In the genomic region with DNA sequence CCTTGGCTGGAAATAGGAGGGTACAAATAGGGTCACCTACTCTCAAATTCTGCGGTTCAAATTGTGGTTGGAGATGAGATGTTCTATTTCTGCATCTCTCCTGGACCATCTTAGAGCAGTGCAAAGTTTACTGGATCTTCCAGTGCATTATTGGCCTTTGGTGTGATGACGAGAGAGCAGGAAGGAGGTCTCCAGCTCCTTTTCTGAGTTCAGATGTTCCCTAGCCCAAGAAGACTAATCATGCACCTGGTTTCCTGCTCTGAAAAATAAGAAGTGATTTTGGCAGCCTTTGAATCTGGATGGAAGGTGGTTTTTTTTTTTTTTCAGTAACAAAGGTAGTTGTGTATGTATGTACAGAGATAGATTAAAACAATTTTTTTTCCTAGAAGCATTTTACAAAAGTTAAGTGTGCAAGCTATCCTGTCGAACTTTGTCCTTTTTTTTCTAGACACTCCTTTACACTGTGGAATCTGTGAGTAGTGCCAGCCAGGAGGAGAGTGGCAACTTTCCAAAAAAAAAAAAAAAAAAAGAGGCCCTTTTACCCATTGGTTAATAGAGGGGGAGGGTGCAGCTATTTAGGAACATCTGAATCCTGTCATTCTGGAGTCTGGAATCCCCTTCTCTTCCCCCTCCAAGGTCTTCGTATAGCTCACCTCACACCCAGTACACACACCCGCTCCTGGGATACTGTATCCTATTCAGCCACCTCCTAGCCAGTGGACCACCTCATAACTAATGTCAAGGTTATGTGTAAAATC, we compare ENCODE assay signal across 20 cellular contexts. TPM values are rescaled to one million over a fixed set of nuclear protein-coding genes. Genes with fewer than 3 reads are reported as not detected.
DNase-seq lines count a peak whose midpoint lies in the region; ATAC-seq, FAIRE-seq and TF ChIP-seq lines count a peak whose summit lies in the region.
"Had no signal": no experiment of that assay in that cellular context is flagged by ENCODE, and none has a peak within 500 bp of the region (broad histone marks: within the 10 kb centered on the region; RNA-seq: fewer than 3 reads in every experiment).

No MANE protein-coding gene starts in this region.

- peak overlapping the region; percentile 48 to 82 for H3K27ac ChIP-seq in liver (ENCODE audit: low read depth in 1 of 2, low read length in 2 of 2)
- H3K27ac ChIP-seq in HepG2 (ENCODE audit: extremely low read length, insufficient read depth, low read length), result no peak overlapping the region
- H3K27ac ChIP-seq in gastroesophageal sphincter, result peak overlapping the region in 1 of 4 donors; percentile 17
- H3K27ac ChIP-seq in lung (ENCODE audit: low read depth in 1 of 2, low read length in 1 of 2), result peak overlapping the region in 1 of 2 donors; percentile 67
- H3K27ac ChIP-seq: C4-2B, neural progenitor cell, vagina, VCaP had no signal

- TF ChIP-seq POLR2A in HepG2 (IDR thresholded peaks at IDR 0.05; ENCODE audit: insufficient read depth in 1 of 2, low read depth in 2 of 2, low read length in 2 of 2), result no peak
- no peak for TF ChIP-seq POLR2A in gastroesophageal sphincter (IDR thresholded peaks at IDR 0.05)

- no peak overlapping the region for H2AFZ ChIP-seq in HepG2 (ENCODE audit: low read length)
- H2AFZ ChIP-seq: neural progenitor cell had no signal

- no peak overlapping the region for H3K4me2 ChIP-seq in HepG2 (ENCODE audit: low read depth, low read length)
- H3K4me2 ChIP-seq: neural progenitor cell had no signal

- no peak for TF ChIP-seq EP300 in HepG2 (IDR thresholded peaks at IDR 0.05; ENCODE audit: low read depth in 2 of 2, low read length in 2 of 2)
- no peak for TF ChIP-seq EP300 in HepG2 (CRISPR knock-in tag; IDR thresholded peaks at IDR 0.05; ENCODE audit: borderline replicate concordance)
- no peak for TF ChIP-seq EP300 in gastroesophageal sphincter (IDR thresholded peaks at IDR 0.05)

- no peaks in the 10 kb centered on the region for H3K79me2 ChIP-seq in HepG2 (ENCODE audit: insufficient read depth, low read length)

- FAIRE-seq in HepG2 (lab: Jason Lieb, UNC), result no peak
- FAIRE-seq: endothelial cell of umbilical vein had no signal

- H3K9ac ChIP-seq in liver (ENCODE audit: low read depth in 1 of 2, low read length in 2 of 2) (peak overlapping the region; percentile 16 to 33), HepG2 (ENCODE audit: insufficient read depth, low read depth, low read length) (no peak overlapping the region)
- H3K9ac ChIP-seq: neural progenitor cell had no signal

- BruUV-seq in HepG2 (replicated peaks; lab: Mats Ljungman, UMichigan), result no TSS peak

- no peak for DNase-seq in HepG2 (ENCODE audit: low spot score)
- no peak for DNase-seq in lung (ENCODE audit: low spot score)
- no peak for DNase-seq in kidney glomerular epithelial cell (lab: John Stamatoyannopoulos, UW)
- no peak for DNase-seq in ureter (ENCODE audit: low spot score)
- DNase-seq in midbrain (lab: John Stamatoyannopoulos, UW), result no peak
- no peak for DNase-seq in activated effector memory CD4-positive, alpha-beta T cell treated with anti-CD3 and anti-CD28 coated beads, Interleukin-2, amount 50 U/mL, for 16 hours
- DNase-seq: activated CD4-positive, alpha-beta T cell treated with anti-CD3 and anti-CD28 coated beads, Interleukin-2, amount 10 ng/mL, durations not matched to agents 24 days and 14 days; anterior cingulate cortex; NCI-H1048; NCI-H1930; NCI-H2227 treated with DMSO at 0.1 percent for 48 hours; NCI-H748 treated with DMSO at 0.1 percent for 48 hours had no signal

- WGBS in liver, result 42% methylated on average over 5 of the region's 5 CpGs
- WGBS in HepG2 (ENCODE audit: low lambda C conversion rate), result 44% methylated on average over 5 of the region's 5 CpGs
- 62 to 76% methylated on average over 3 to 5 of the region's 5 CpGs for WGBS in gastroesophageal sphincter (ENCODE audit: low coverage in 1 of 2), 2 donors
- 61 to 80% methylated on average over 5 of the region's 5 CpGs for WGBS in lung, 2 donors

- H3K4me3 ChIP-seq in liver (ENCODE audit: low read depth in 1 of 3, low read length in 3 of 3) (peak overlapping the region in 1 of 3 donors; percentile 38), HepG2 (replicated peaks in 1 of 3; ENCODE audit: insufficient read depth in 1 of 3, low read depth in 2 of 3, low read length in 3 of 3) (no peak overlapping the region), gastroesophageal sphincter (no peak overlapping the region), lung (no peak overlapping the region)
- H3K4me3 ChIP-seq: HAP-1, neural progenitor cell, vagina had no signal

- no peaks in the 10 kb centered on the region for H4K20me1 ChIP-seq in HepG2 (ENCODE audit: insufficient read depth, low read length)

- in situ Hi-C loops in HepG2 (cut with HindIII; ENCODE audit: extremely low pct_ligation_motif_present, low pct_unique_long_range_greater_than_20kb), result no loop called here

- H3K27me3 ChIP-seq in liver (ENCODE audit: control insufficient read depth in 4 of 4, insufficient read depth in 4 of 4, low read length in 3 of 4) (no peaks in the 10 kb centered on the region), HepG2 (ENCODE audit: control insufficient read depth in 1 of 2, insufficient read depth in 2 of 2, low read length in 2 of 2) (no peaks in the 10 kb centered on the region; a peak in 1 of 5 replicates), gastroesophageal sphincter (no peaks in the 10 kb centered on the region), lung (ENCODE audit: control insufficient read depth, insufficient read depth) (no peaks in the 10 kb centered on the region)
- H3K27me3 ChIP-seq: neural progenitor cell, vagina had no signal

- H3K9me3 ChIP-seq in liver (ENCODE audit: control insufficient read depth in 4 of 4, low read length in 3 of 4), result no peaks in the 10 kb centered on the region
- H3K9me3 ChIP-seq in HepG2 (ENCODE audit: low read length), result no peaks in the 10 kb centered on the region
- no peaks in the 10 kb centered on the region for H3K9me3 ChIP-seq in gastroesophageal sphincter
- H3K9me3 ChIP-seq in lung (ENCODE audit: control insufficient read depth in 2 of 2, insufficient read depth in 1 of 2, low read length in 1 of 2), result no peaks in the 10 kb centered on the region
- H3K9me3 ChIP-seq: HAP-1, vagina had no signal

- peaks cover 0 to 2% (median 0%) of the 10 kb centered on the region in 4 donors for H3K36me3 ChIP-seq in liver (ENCODE audit: control insufficient read depth in 4 of 4, insufficient read depth in 3 of 4, low read depth in 1 of 4, low read length in 3 of 4)
- H3K36me3 ChIP-seq in HepG2 (replicated peaks in 1 of 2; ENCODE audit: control insufficient read depth in 1 of 2, insufficient read depth in 2 of 2, low read length in 2 of 2), result no peaks in the 10 kb centered on the region
- no peaks in the 10 kb centered on the region for H3K36me3 ChIP-seq in gastroesophageal sphincter
- peaks cover 0 to 5% of the 10 kb centered on the region in 2 donors for H3K36me3 ChIP-seq in lung (ENCODE audit: control insufficient read depth in 2 of 2, insufficient read depth in 2 of 2, low read length in 2 of 2)
- H3K36me3 ChIP-seq: HAP-1, neural progenitor cell, vagina had no signal

- ATAC-seq in HepG2 (no peak), gastroesophageal sphincter (peak; percentile 63), lung (ENCODE audit: insufficient read depth, low FRiP score) (peak; percentile 41)

- TF ChIP-seq RAD21 in liver (IDR thresholded peaks at IDR 0.05) (peak in 1 of 2 donors; percentile 41), HepG2 (CRISPR knock-in tag; IDR thresholded peaks at IDR 0.05) (no peak)

- H3K4me1 ChIP-seq in liver (ENCODE audit: control insufficient read depth in 4 of 4, insufficient read depth in 4 of 4, low read length in 3 of 4), result peaks cover 8 to 31% (median 25%) of the 10 kb centered on the region in 4 donors
- no peaks in the 10 kb centered on the region for H3K4me1 ChIP-seq in HepG2 (ENCODE audit: insufficient read depth, low read length)
- H3K4me1 ChIP-seq in gastroesophageal sphincter, result peaks cover 0 to 14% (median 0%) of the 10 kb centered on the region in 3 donors
- H3K4me1 ChIP-seq in lung (ENCODE audit: control insufficient read depth in 2 of 2, insufficient read depth in 2 of 2, low read length in 2 of 2), result peaks cover 3 to 8% of the 10 kb centered on the region in 2 donors
- H3K4me1 ChIP-seq: HAP-1, neural progenitor cell, vagina had no signal

- CTCF ChIA-PET in HepG2 (lab: Yijun Ruan, JAX; ENCODE audit: low intra/inter-chr PET ratio, low total read pairs), result no interaction called here

- no peak for TF ChIP-seq CTCF in liver (IDR thresholded peaks at IDR 0.05; ENCODE audit: low read depth, low read length, missing input control)
- TF ChIP-seq CTCF in HepG2 (CRISPR knock-in tag; IDR thresholded peaks at IDR 0.05), result no peak
- TF ChIP-seq CTCF in gastroesophageal sphincter (IDR thresholded peaks at IDR 0.05), result no peak
- no peak for TF ChIP-seq CTCF in lung (IDR thresholded peaks at IDR 0.05; ENCODE audit: control extremely low read depth, extremely low read depth)

- intact Hi-C loops in HepG2 (cut with micrococcal nuclease; ENCODE audit: unreplicated experiment), result no loop called here

- POLR2A ChIA-PET in HepG2 (lab: Yijun Ruan, JAX), result no interaction called here

RNA-seq across cellular contexts. Expression of a gene that starts 26.3 kb away (rescaled TPM):
- total RNA-seq in liver (10 to 100 TPM; 24.3 to 86.5 TPM), HepG2 (2016; rRNA removed; fragmentation: Illumina TruSeq; extraction: Trizol) (0.11 and 0.17 TPM in 2 replicates), gastroesophageal sphincter (10 to 100 TPM in 3 of 4 donors, 1 to 10 TPM in 1; 4.4 to 20.1 (median 14.1) TPM), lung (100 to 1,000 TPM; 100 to 107 TPM), ureter (11.7 TPM)
- polyA plus RNA-seq in liver (10 to 100 TPM; 55.6 to 63.0 TPM), HepG2 (2011; rRNA removed) (0.12 and 0.21 TPM in 2 replicates), lung (10 to 100 TPM; 29.0 to 62.1 TPM)
- not detected in 2 replicates for total RNA-seq in HepG2 (2016; cell fraction: cytosol; rRNA removed; fragmentation: Illumina TruSeq; extraction: Trizol; ENCODE audit: low read depth)
- 0.13 and 0.58 TPM in 2 replicates for total RNA-seq in HepG2 (2016; cell fraction: insoluble cytoplasmic fraction; rRNA removed; fragmentation: Illumina TruSeq; extraction: Trizol)
- 0.09 and 0.17 TPM in 2 replicates for total RNA-seq in HepG2 (2016; cell fraction: membrane; rRNA removed; fragmentation: Illumina TruSeq; extraction: Trizol)
- 0.09 TPM in 2 replicates for total RNA-seq in HepG2 (2016; cell fraction: nucleus; rRNA removed; fragmentation: Illumina TruSeq; extraction: Trizol)
- polyA plus RNA-seq in HepG2 (2011; cell fraction: cytosol; rRNA removed), result 0.11 and 0.22 TPM in 2 replicates
- polyA plus RNA-seq in HepG2 (2011; cell fraction: nucleus; rRNA removed), result 0.11 and 0.14 TPM in 2 replicates
- polyA plus RNA-seq in HepG2 (2012), result 0.17 and 0.24 TPM in 2 replicates
- 0.09 and 0.28 TPM in 2 replicates for polyA plus RNA-seq in HepG2 (2016; cell fraction: cytosol; fragmentation: Illumina TruSeq; extraction: Trizol; ENCODE audit: low read depth)
- polyA plus RNA-seq in HepG2 (2016; cell fraction: insoluble cytoplasmic fraction; fragmentation: Illumina TruSeq; extraction: Trizol; ENCODE audit: low read depth), result 0.20 and 0.27 TPM in 2 replicates
- 0.09 and 0.24 TPM in 2 replicates for polyA plus RNA-seq in HepG2 (2016; cell fraction: membrane; fragmentation: Illumina TruSeq; extraction: Trizol; ENCODE audit: low read depth)
- polyA plus RNA-seq in HepG2 (2016; cell fraction: nucleus; fragmentation: Illumina TruSeq; extraction: Trizol; ENCODE audit: insufficient read depth, low read depth), result 0.19 and 0.27 TPM in 2 replicates
- polyA minus RNA-seq in HepG2 (2011; rRNA and poly(A)+ RNA removed; ENCODE audit: low replicate concordance), result 6.3 TPM in 1 of 2 replicates, not detected in the other
- polyA minus RNA-seq in HepG2 (2011; cell fraction: cytosol; rRNA and poly(A)+ RNA removed), result 0.10 and 2.5 TPM in 2 replicates
- 0.13 and 0.25 TPM in 2 replicates for polyA minus RNA-seq in HepG2 (2011; cell fraction: nucleus; rRNA and poly(A)+ RNA removed)
- total RNA-seq: activated CD4-positive, alpha-beta T cell treated with anti-CD3 and anti-CD28 coated beads, Interleukin-2, amount 10 ng/mL, durations not matched to agents 24 days and 14 days had no signal
